ENCODE assay signal across 8 cellular contexts in the genomic region with DNA sequence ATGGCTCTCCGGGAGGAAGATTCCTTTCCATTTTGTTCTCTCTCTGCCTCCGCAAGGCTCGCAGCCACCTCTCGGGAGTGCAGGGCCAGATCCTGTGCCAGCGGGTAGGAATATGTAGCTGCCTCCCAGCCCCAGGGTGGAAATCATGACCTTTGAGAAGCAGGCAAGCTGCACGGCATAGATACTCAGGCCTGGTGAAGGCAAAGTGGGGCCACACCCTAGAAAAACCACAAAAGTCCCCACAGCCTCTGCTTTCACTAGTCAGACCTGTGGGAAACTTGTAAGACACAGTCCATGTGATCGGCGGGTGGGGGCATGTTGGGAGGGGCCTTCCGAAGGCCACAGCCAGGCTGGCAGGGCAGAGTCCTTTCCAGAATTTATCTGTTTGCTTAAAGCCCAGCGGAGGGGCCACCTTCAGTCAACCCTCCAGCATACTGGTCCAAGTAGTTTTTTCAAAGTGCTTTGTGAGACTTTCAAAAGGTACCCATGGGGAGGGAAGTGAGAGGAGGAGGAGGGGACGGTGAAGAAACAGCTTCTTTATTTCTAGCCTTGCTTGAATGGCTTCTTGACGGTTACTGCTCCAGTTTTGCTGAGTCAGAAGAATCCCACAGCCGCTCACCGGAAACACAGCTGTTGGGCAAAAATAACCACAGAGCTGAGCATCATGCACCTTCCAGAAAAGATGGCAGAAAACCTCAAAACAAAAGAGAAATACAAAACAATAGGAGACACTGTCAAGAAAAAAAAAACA. TPM values are rescaled to one million over a fixed set of nuclear protein-coding genes. Genes with fewer than 3 reads are reported as not detected.
DNase-seq lines count a peak whose midpoint lies in the region; ATAC-seq and TF ChIP-seq lines count a peak whose summit lies in the region.

A gene (plus strand): TSS at position 52 of the 751 bp plus-strand sequence. CDS start 16,562 bp downstream, outside the sequence.

- peak within 1 kb of the TSS; percentile 72 for H3K27ac ChIP-seq in colonic mucosa
- H3K27ac ChIP-seq in coronary artery: peak within 1 kb of the TSS in 1 of 2 donors; percentile 67

- no peak for TF ChIP-seq CTCF in Calu3 (IDR thresholded peaks at IDR 0.05; ENCODE audit: unreplicated experiment)
- TF ChIP-seq CTCF in colonic mucosa (IDR thresholded peaks at IDR 0.05): no peak
- no peak for TF ChIP-seq CTCF in coronary artery (IDR thresholded peaks at IDR 0.05)

- BruUV-seq in Calu3 (replicated peaks; lab: Mats Ljungman, UMichigan): no TSS peak

- no peaks in the 10 kb centered on the region for H3K36me3 ChIP-seq in colonic mucosa

- no peaks in the 10 kb centered on the region for H3K36me3 Mint-ChIP-seq in Calu3 (ENCODE audit: insufficient read depth, unreplicated experiment)

- DNase-seq in Calu3 (peak; percentile 46), colonic mucosa (peak; percentile 95), medulla oblongata (ENCODE audit: extremely low spot score) (peak; percentile 87), coronary artery (ENCODE audit: low spot score) (no peak)
- peak; percentile 99 for DNase-seq in Jurkat, Clone E6-1 (ENCODE audit: low read depth, low spot score)
- DNase-seq in activated CD4-positive, alpha-beta T cell treated with anti-CD3 and anti-CD28 coated beads for 24 hours (ENCODE audit: low read depth in 2 of 2): peak; percentile 30 to 48
- DNase-seq in stimulated activated CD8-positive, alpha-beta memory T cell treated with anti-CD3 and anti-CD28 coated beads, Interleukin-12 subunit alpha, Interleukin-12 subunit beta, amount 100 ng/mL, for 24 hours (ENCODE audit: extremely low read depth): peak; percentile 37

- H3K9ac ChIP-seq in colonic mucosa (ENCODE audit: low read depth in 2 of 2, low read length in 2 of 2): peak within 1 kb of the TSS in 1 of 2 donors; percentile 58

- peak within 1 kb of the TSS; percentile 51 for H3K4me3 ChIP-seq in Jurkat, Clone E6-1 (ENCODE audit: low read length)
- H3K4me3 ChIP-seq in colonic mucosa (no peak within 1 kb of the TSS), coronary artery (no peak within 1 kb of the TSS)

- peak; percentile 91 for ATAC-seq in GM21528 (IDR thresholded peaks at IDR 0.05; ENCODE audit: low FRiP score, unreplicated experiment)

- CTCF ChIA-PET in Calu3 (lab: Charles Lee): interaction anchor here (0.6 to 1.3 kb wide), 4 partner anchors 9 to 129 kb away, joined by 3 to 6 read pairs (median 4); no protein-coding TSS in a partner anchor

- H3K27ac Mint-ChIP-seq in Calu3 (ENCODE audit: unreplicated experiment): no peak within 1 kb of the TSS

- H3K4me3 Mint-ChIP-seq in Calu3 (ENCODE audit: low read depth, unreplicated experiment): no peak within 1 kb of the TSS

- H3K27me3 Mint-ChIP-seq in Calu3 (ENCODE audit: unreplicated experiment): peaks cover 1% of the 10 kb centered on the region

- H3K4me1 ChIP-seq in colonic mucosa: peaks cover 5% of the 10 kb centered on the region

- H3K27me3 ChIP-seq in colonic mucosa: no peaks in the 10 kb centered on the region

- H3K4me1 Mint-ChIP-seq in Calu3 (ENCODE audit: low read depth, unreplicated experiment): peaks cover 12% of the 10 kb centered on the region

- H3K9me3 Mint-ChIP-seq in Calu3 (ENCODE audit: low read depth, unreplicated experiment): peaks cover 3% of the 10 kb centered on the region

- intact Hi-C loops in Calu3 (cut with micrococcal nuclease; ENCODE audit: unreplicated experiment) (no loop called here), colonic mucosa (cut with DNase I) (no loop called here)

- H3K9me3 ChIP-seq in colonic mucosa: no peaks in the 10 kb centered on the region

RNA-seq across cellular contexts. Expression of the gene that starts here (rescaled TPM):
- total RNA-seq in Calu3 (2022) (0.91 and 0.97 TPM in 2 replicates), colonic mucosa (1 to 10 TPM in 1 of 2 donors, under 1 TPM in 1; 0.93 to 1.2 TPM)
- polyA plus RNA-seq in Jurkat, Clone E6-1 (2012; ENCODE audit: insufficient read depth, insufficient read length): 14.6 TPM

Comparison
In these comparisons a context has a peak if more than half of its experiments do, and no peak if none do; other contexts are left out.
1. Peak in DNase-seq in Calu3; RNA of the gene not detected or under 1 TPM.